In the genomic region with DNA sequence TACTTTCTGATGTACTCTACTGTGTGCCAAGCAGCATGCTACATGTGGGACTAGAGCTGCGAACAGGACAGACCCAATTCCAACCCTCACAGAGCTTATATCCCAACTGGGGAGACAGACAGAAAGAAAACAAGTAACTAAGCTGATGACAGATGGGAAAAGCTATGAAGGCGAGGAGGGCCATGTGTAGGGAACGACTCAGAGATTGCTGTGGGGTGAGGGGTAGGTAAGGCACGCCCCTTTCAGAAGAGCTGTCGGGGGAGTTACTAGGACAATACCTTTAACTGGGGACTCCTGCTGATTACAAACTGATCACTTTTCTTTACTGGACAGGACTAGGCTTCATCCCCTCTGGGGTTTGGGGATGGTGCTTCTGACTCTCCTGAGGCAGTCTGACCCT, we compare ENCODE assay signal across 16 cellular contexts. TPM values are rescaled to one million over a fixed set of nuclear protein-coding genes. Genes with fewer than 3 reads are reported as not detected.
A peak's percentile ranks its signal among the peaks of the same experiment; 100 is the strongest.
DNase-seq lines count a peak whose midpoint lies in the region; ATAC-seq and TF ChIP-seq lines count a peak whose summit lies in the region.
"Had no signal": no experiment of that assay in that cellular context is flagged by ENCODE, and none has a peak within 500 bp of the region (broad histone marks: within the 10 kb centered on the region; RNA-seq: fewer than 3 reads in every experiment).

No MANE protein-coding gene starts in this region.

- H3K4me1 ChIP-seq in GM23338 (ENCODE audit: insufficient read depth) = peaks cover 16% of the 10 kb centered on the region
- peaks cover 28 to 40% of the 10 kb centered on the region in 2 experiments for H3K4me1 ChIP-seq in trophoblast cell (ENCODE audit: control insufficient read depth in 1 of 2, insufficient read depth in 2 of 2, low read length in 2 of 2)

- peak overlapping the region; percentile 16 for H2BK12ac ChIP-seq in trophoblast cell (ENCODE audit: low read length)

- H3K36me3 ChIP-seq in GM23338 (ENCODE audit: insufficient read depth) = no peaks in the 10 kb centered on the region
- peaks cover 8 to 16% of the 10 kb centered on the region in 2 experiments for H3K36me3 ChIP-seq in trophoblast cell (ENCODE audit: control insufficient read depth in 1 of 2, insufficient read depth in 2 of 2, low read length in 2 of 2)
- H3K36me3 ChIP-seq: HAP-1 had no signal

- peaks cover 7% of the 10 kb centered on the region for H3K27me3 Mint-ChIP-seq in GM23338 (ENCODE audit: insufficient read depth, low read depth, poor library complexity)
- H3K27me3 Mint-ChIP-seq: dendritic cell treated with granulocyte-macrophage colony-stimulating factor and Interleukin-4, amounts not matched to agents 40 ng/mL and 50 ng/mL, for 4 days had no signal

- H3K4ac ChIP-seq in trophoblast cell (ENCODE audit: low read depth, low read length) = no peak overlapping the region

- H3K79me1 ChIP-seq in trophoblast cell (ENCODE audit: low read length) = peaks cover 25% of the 10 kb centered on the region

- TF ChIP-seq CTCF in GM23338 (conservative IDR thresholded peaks at IDR 0.05; ENCODE audit: low read depth in 2 of 2) (no peak), epithelial cell of esophagus (IDR thresholded peaks at IDR 0.05; ENCODE audit: insufficient read depth, low read depth, low read length, missing control alignments) (no peak)

- no peak overlapping the region for H3K27ac Mint-ChIP-seq in GM23338
- H3K27ac Mint-ChIP-seq: activated B cell treated with CpG ODN at 0.5 μM for 24 hours; activated naive CD4-positive, alpha-beta T cell treated with anti-CD3 and anti-CD28 coated beads for 36 hours; dendritic cell treated with granulocyte-macrophage colony-stimulating factor and Interleukin-4, amounts not matched to agents 40 ng/mL and 50 ng/mL, for 4 days; memory B cell had no signal

- no peak overlapping the region for H4K12ac ChIP-seq in trophoblast cell (ENCODE audit: low read depth, low read length)

- peak overlapping the region; percentile 65 for H3K14ac ChIP-seq in trophoblast cell (ENCODE audit: low read length)

- DNase-seq in GM23338 (ENCODE audit: low spot score) (no peak), NCI-H69 (lab: John Stamatoyannopoulos, UW) (peak; percentile 33), epithelial cell of esophagus (ENCODE audit: low read depth) (peak; percentile 39), trophoblast cell (peak; percentile 35 to 38), iPS-NIHi11 (ENCODE audit: low spot score) (no peak)
- no peak for DNase-seq in activated effector memory CD4-positive, alpha-beta T cell treated with Interleukin-2 at 50 U/mL for 16 hours
- DNase-seq: activated B cell treated with CpG ODN at 0.5 μM for 24 hours; activated naive CD4-positive, alpha-beta T cell treated with anti-CD3 and anti-CD28 coated beads for 36 hours; NCI-H2029 treated with DMSO at 0.1 percent for 48 hours; retina; Right ventricle myocardium superior had no signal

- H3K27ac ChIP-seq in GM23338 (ENCODE audit: low read depth) (no peak overlapping the region), trophoblast cell (ENCODE audit: low read depth, low read length) (no peak overlapping the region)

- H3K79me2 ChIP-seq in GM23338 (replicated peaks; ENCODE audit: insufficient read depth) (no peaks in the 10 kb centered on the region), trophoblast cell (ENCODE audit: control insufficient read depth, insufficient read depth, low read length, poor library complexity) (peaks cover 8% of the 10 kb centered on the region)

- H3K36me3 Mint-ChIP-seq in GM23338 (ENCODE audit: low read depth) = peaks cover 10% of the 10 kb centered on the region; the same call in 2 of the 3 replicates

- no peaks in the 10 kb centered on the region for H3K27me3 ChIP-seq in GM23338 (ENCODE audit: insufficient read depth)
- H3K27me3 ChIP-seq in trophoblast cell (ENCODE audit: insufficient read depth, low read length) = no peaks in the 10 kb centered on the region

- H4K20me1 ChIP-seq in GM23338 (replicated peaks; ENCODE audit: insufficient read depth) = no peaks in the 10 kb centered on the region

- no peak overlapping the region for H3K4me3 Mint-ChIP-seq in GM23338
- H3K4me3 Mint-ChIP-seq: activated B cell treated with CpG ODN at 0.5 μM for 24 hours; activated naive CD4-positive, alpha-beta T cell treated with anti-CD3 and anti-CD28 coated beads for 36 hours; dendritic cell treated with granulocyte-macrophage colony-stimulating factor and Interleukin-4, amounts not matched to agents 40 ng/mL and 50 ng/mL, for 4 days; memory B cell had no signal

- 0 out of 2 replicates have a peak, but pooled peaks cover 3% of the 10 kb centered on the region for H3F3A ChIP-seq in GM23338 (replicated peaks; ENCODE audit: low read depth)

- H2BK120ac ChIP-seq in trophoblast cell (ENCODE audit: insufficient read depth, low read length, poor library complexity) = peak overlapping the region; percentile 60

- H2AK5ac ChIP-seq in trophoblast cell (ENCODE audit: low read length) = no peak overlapping the region

- peak overlapping the region; percentile 82 for H4K91ac ChIP-seq in trophoblast cell (ENCODE audit: low read depth, low read length)

- H3K4me2 ChIP-seq in GM23338 = no peak overlapping the region
- H3K4me2 ChIP-seq in trophoblast cell (ENCODE audit: low read length) = no peak overlapping the region

- WGBS in trophoblast cell (ENCODE audit: extremely low coverage, insufficient coverage, insufficient read length) = no CpG with 5 or more reads among the region's 5 CpGs

- peaks cover 6% of the 10 kb centered on the region for H3K9me3 ChIP-seq in trophoblast cell (ENCODE audit: insufficient read depth, low read depth, low read length)
- H3K9me3 ChIP-seq: HAP-1 had no signal

- peaks cover 29% of the 10 kb centered on the region for H3K4me1 Mint-ChIP-seq in GM23338
- H3K4me1 Mint-ChIP-seq: activated B cell treated with CpG ODN at 0.5 μM for 24 hours, memory B cell had no signal

- no peak overlapping the region for H3K18ac ChIP-seq in trophoblast cell (ENCODE audit: low read length)

- H2AFZ ChIP-seq in GM23338 = no peak overlapping the region
- H2AFZ ChIP-seq in trophoblast cell (ENCODE audit: insufficient read depth, low read length, poor library complexity) = no peak overlapping the region

- no peaks in the 10 kb centered on the region for H3K9me2 ChIP-seq in GM23338 (ENCODE audit: insufficient read depth)

- no peak overlapping the region for H3K23ac ChIP-seq in trophoblast cell (ENCODE audit: low read length)

- no peak overlapping the region for H4K8ac ChIP-seq in trophoblast cell (ENCODE audit: low read depth, low read length)

- no peak overlapping the region for H3K4me3 ChIP-seq in GM23338
- no peak overlapping the region for H3K4me3 ChIP-seq in epithelial cell of esophagus (ENCODE audit: low read length)
- H3K4me3 ChIP-seq in trophoblast cell (ENCODE audit: low read depth, low read length) = no peak overlapping the region
- H3K4me3 ChIP-seq: HAP-1 had no signal

- H3K9ac ChIP-seq in trophoblast cell (ENCODE audit: low read length) = no peak overlapping the region

- peak; percentile 57 for ATAC-seq in GM23338
- ATAC-seq in HG02884 (IDR thresholded peaks at IDR 0.05; ENCODE audit: unreplicated experiment) = no peak
- no peak for ATAC-seq in GM21515 (IDR thresholded peaks at IDR 0.05; ENCODE audit: unreplicated experiment)

- H2BK5ac ChIP-seq in trophoblast cell (ENCODE audit: low read depth, low read length, poor library complexity) = peak overlapping the region; percentile 10

- H3K9me3 Mint-ChIP-seq in GM23338 = peaks cover 5% of the 10 kb centered on the region; the same call in 1 of the 3 replicates
- H3K9me3 Mint-ChIP-seq: activated naive CD4-positive, alpha-beta T cell treated with anti-CD3 and anti-CD28 coated beads for 36 hours; dendritic cell treated with granulocyte-macrophage colony-stimulating factor and Interleukin-4, amounts not matched to agents 40 ng/mL and 50 ng/mL, for 4 days had no signal

TF ChIP-seq in GM23338, 12 proteins besides CTCF, POLR2A, EP300 and RAD21 (continues in another document):
- TF ChIP-seq POLR2AphosphoS5 (IDR thresholded peaks at IDR 0.05; ENCODE audit: low read depth) (no peak), ZNF331 (CRISPR knock-in tag; IDR thresholded peaks at IDR 0.05; ENCODE audit: low read depth) (no peak), ZNF114 (CRISPR knock-in tag; IDR thresholded peaks at IDR 0.05) (no peak), EZH2 (IDR thresholded peaks at IDR 0.05; ENCODE audit: low read depth, unreplicated experiment) (no peak), EZH2phosphoT487 (IDR thresholded peaks at IDR 0.05; ENCODE audit: unreplicated experiment) (no peak), STAT1 (IDR thresholded peaks at IDR 0.05; ENCODE audit: unreplicated experiment) (no peak), CREB1 (CRISPR knock-in tag; IDR thresholded peaks at IDR 0.05; ENCODE audit: low read depth) (no peak), JUNB (IDR thresholded peaks at IDR 0.05; ENCODE audit: unreplicated experiment) (no peak), NANOG (IDR thresholded peaks at IDR 0.05; ENCODE audit: borderline replicate concordance) (no peak)
- TF ChIP-seq, protein P1, sequence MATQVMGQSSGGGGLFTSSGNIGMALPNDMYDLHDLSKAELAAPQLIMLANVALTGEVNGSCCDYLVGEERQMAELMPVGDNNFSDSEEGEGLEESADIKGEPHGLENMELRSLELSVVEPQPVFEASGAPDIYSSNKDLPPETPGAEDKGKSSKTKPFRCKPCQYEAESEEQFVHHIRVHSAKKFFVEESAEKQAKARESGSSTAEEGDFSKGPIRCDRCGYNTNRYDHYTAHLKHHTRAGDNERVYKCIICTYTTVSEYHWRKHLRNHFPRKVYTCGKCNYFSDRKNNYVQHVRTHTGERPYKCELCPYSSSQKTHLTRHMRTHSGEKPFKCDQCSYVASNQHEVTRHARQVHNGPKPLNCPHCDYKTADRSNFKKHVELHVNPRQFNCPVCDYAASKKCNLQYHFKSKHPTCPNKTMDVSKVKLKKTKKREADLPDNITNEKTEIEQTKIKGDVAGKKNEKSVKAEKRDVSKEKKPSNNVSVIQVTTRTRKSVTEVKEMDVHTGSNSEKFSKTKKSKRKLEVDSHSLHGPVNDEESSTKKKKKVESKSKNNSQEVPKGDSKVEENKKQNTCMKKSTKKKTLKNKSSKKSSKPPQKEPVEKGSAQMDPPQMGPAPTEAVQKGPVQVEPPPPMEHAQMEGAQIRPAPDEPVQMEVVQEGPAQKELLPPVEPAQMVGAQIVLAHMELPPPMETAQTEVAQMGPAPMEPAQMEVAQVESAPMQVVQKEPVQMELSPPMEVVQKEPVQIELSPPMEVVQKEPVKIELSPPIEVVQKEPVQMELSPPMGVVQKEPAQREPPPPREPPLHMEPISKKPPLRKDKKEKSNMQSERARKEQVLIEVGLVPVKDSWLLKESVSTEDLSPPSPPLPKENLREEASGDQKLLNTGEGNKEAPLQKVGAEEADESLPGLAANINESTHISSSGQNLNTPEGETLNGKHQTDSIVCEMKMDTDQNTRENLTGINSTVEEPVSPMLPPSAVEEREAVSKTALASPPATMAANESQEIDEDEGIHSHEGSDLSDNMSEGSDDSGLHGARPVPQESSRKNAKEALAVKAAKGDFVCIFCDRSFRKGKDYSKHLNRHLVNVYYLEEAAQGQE (IDR thresholded peaks at IDR 0.05; ENCODE audit: unreplicated experiment) = no peak

RNA-seq across cellular contexts. Expression of gene ST3GAL4, which starts 48.9 kb away (rescaled TPM):
- 16.6 and 28.0 TPM in 2 replicates for total RNA-seq in GM23338 (2014; rRNA removed; shearing (Covaris generic))
- 10.1 and 10.8 TPM in 2 replicates for polyA plus RNA-seq in GM23338 (2016; fragmentation: Nextera tagmentation; extraction: Ambion mirVana)
- 16.1 and 17.5 TPM in 2 replicates for polyA plus RNA-seq in trophoblast cell (2013)

Comparison
In these comparisons a context has a peak if more than half of its experiments do, and no peak if none do; other contexts are left out.
1. DNase-seq: peak in NCI-H69 (single experiment), epithelial cell of esophagus (single experiment) and trophoblast cell (2 of 2); none in GM23338 (single experiment), iPS-NIHi11 (single experiment) and activated effector memory CD4-positive, alpha-beta T cell treated with Interleukin-2 at 50 U/mL for 16 hours (single experiment).